Comparison of ENCODE assay signal across 23 cellular contexts in the genomic region with DNA sequence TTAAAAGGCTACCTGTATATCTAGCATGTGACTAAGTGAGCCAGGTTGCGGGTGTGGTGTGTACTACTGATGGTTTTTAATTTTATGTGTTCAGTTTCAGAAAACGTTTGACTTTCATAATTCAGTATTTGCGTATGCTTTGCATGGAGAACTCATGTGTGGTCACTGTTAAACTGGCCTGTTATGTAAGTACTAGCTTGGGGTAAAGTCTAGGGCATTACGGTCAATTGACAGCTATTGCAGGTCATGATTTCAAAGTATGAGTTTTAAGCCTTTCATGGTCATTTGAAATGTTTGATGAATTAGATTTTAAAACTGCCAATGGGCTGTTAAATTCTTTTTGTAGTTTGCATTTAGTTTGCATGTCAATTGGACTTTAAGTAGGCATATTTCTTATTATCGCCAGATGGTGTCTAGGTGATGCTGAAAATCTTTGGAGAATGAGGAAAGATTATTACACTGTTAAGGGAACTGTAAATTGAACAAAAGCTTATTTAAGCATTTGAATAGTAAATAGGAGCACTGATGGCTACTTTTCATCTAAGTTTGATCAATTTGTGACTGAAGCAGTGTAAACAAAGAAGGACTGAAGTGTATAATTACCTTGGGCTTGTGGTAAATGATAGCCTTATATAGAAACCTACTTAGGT.
DNase-seq lines count a peak whose midpoint lies in the region; ATAC-seq, FAIRE-seq and TF ChIP-seq lines count a peak whose summit lies in the region.
"Had no signal": no experiment of that assay in that cellular context is flagged by ENCODE, and none has a peak within 500 bp of the region (broad histone marks: within the 10 kb centered on the region; RNA-seq: fewer than 3 reads in every experiment).

No MANE protein-coding gene starts in this region.

- intact Hi-C loops in kidney (cut with DNase I): no loop called here

- POLR2A ChIA-PET in A549 (lab: Yijun Ruan, JAX): no interaction called here

- no peak for DNase-seq in A549 (ENCODE audit: low read depth in 1 of 2, low spot score in 1 of 2)
- peak; percentile 44 for DNase-seq in NCI-H1105 (lab: John Stamatoyannopoulos, UW)
- peak; percentile 23 to 25 for DNase-seq in NCI-H1930 (lab: John Stamatoyannopoulos, UW)
- no peak for DNase-seq in astrocyte (ENCODE audit: low read depth)
- DNase-seq in activated CD8-positive, alpha-beta memory T cell treated with anti-CD3 and anti-CD28 coated beads, Interleukin-2, amount 10 ng/mL, durations not matched to agents 7 days and 5 days: no peak
- no peak for DNase-seq in D341Med (ENCODE audit: low spot score)
- no peak for DNase-seq in kidney
- DNase-seq: AML-193; CD4-positive, alpha-beta T cell; DMS 273 treated with DMSO at 0.1 percent for 48 hours; DMS79; EL; GDM1; Kasumi-1; NCI-H187 treated with DMSO at 0.1 percent for 48 hours; NCI-H2107; SK-N-SH; T-helper 17 cell had no signal

- CTCF ChIA-PET in A549 (lab: Yijun Ruan, JAX): no interaction called here
- CTCF ChIA-PET in activated CD8-positive, alpha-beta memory T cell treated with anti-CD3 and anti-CD28 coated beads, Interleukin-2, amount 10 ng/mL, durations not matched to agents 7 days and 5 days (lab: Charles Lee): no interaction called here

- H3K36me3 Mint-ChIP-seq in astrocyte (ENCODE audit: low read depth, unreplicated experiment): no peaks in the 10 kb centered on the region
- no peaks in the 10 kb centered on the region for H3K36me3 Mint-ChIP-seq in activated CD8-positive, alpha-beta memory T cell treated with anti-CD3 and anti-CD28 coated beads, Interleukin-2, amount 10 ng/mL, durations not matched to agents 7 days and 5 days

- H3K4me3 ChIP-seq in A549: no peak overlapping the region
- no peak overlapping the region for H3K4me3 ChIP-seq in astrocyte (ENCODE audit: insufficient read depth, low read depth, low read length)
- no peak overlapping the region for H3K4me3 ChIP-seq in kidney (ENCODE audit: low read length in 2 of 2)
- H3K4me3 ChIP-seq: BLaER1 treated with 17β-estradiol and CSF1 and Interleukin-3, amounts not matched to agents 10 nM and 100 nM; GM12878; K562 had no signal

- H3K27me3 Mint-ChIP-seq in astrocyte (ENCODE audit: low read depth, unreplicated experiment): no peaks in the 10 kb centered on the region
- H3K27me3 Mint-ChIP-seq in activated CD8-positive, alpha-beta memory T cell treated with anti-CD3 and anti-CD28 coated beads, Interleukin-2, amount 10 ng/mL, durations not matched to agents 7 days and 5 days: no peaks in the 10 kb centered on the region
- H3K27me3 Mint-ChIP-seq: CD4-positive, alpha-beta T cell; T-helper 17 cell had no signal

- no peaks in the 10 kb centered on the region for H3K79me2 ChIP-seq in astrocyte (ENCODE audit: insufficient read depth, low read length)

- H3K9me3 Mint-ChIP-seq in astrocyte (ENCODE audit: unreplicated experiment): no peaks in the 10 kb centered on the region
- no peaks in the 10 kb centered on the region for H3K9me3 Mint-ChIP-seq in activated CD8-positive, alpha-beta memory T cell treated with anti-CD3 and anti-CD28 coated beads, Interleukin-2, amount 10 ng/mL, durations not matched to agents 7 days and 5 days (ENCODE audit: low read depth)

- H4K20me1 ChIP-seq in astrocyte (ENCODE audit: insufficient read depth, low read length): no peaks in the 10 kb centered on the region
- H4K20me1 ChIP-seq: BLaER1 treated with 17β-estradiol and CSF1 and Interleukin-3, amounts not matched to agents 10 nM and 100 nM had no signal

- H3K4me3 Mint-ChIP-seq in astrocyte (ENCODE audit: unreplicated experiment): no peak overlapping the region
- no peak overlapping the region for H3K4me3 Mint-ChIP-seq in activated CD8-positive, alpha-beta memory T cell treated with anti-CD3 and anti-CD28 coated beads, Interleukin-2, amount 10 ng/mL, durations not matched to agents 7 days and 5 days
- H3K4me3 Mint-ChIP-seq: CD4-positive, alpha-beta T cell; T-helper 17 cell had no signal

- no peak for TF ChIP-seq POLR2A in A549 (IDR thresholded peaks at IDR 0.05; ENCODE audit: low read length)

- ATAC-seq in A549: no peak
- no peak for ATAC-seq in activated CD8-positive, alpha-beta memory T cell treated with anti-CD3 and anti-CD28 coated beads, Interleukin-2, amount 10 ng/mL, durations not matched to agents 7 days and 5 days
- ATAC-seq in GM18517 (IDR thresholded peaks at IDR 0.05; ENCODE audit: unreplicated experiment): no peak
- ATAC-seq: GM12878, K562, T-helper 17 cell had no signal

- TF ChIP-seq CTCF in A549 (IDR thresholded peaks at IDR 0.05): no peak
- TF ChIP-seq CTCF in astrocyte (IDR thresholded peaks at IDR 0.05; ENCODE audit: insufficient read depth, low read depth, low read length): no peak
- no peak for TF ChIP-seq CTCF in kidney (IDR thresholded peaks at IDR 0.05; ENCODE audit: borderline replicate concordance, extremely low read depth, insufficient read depth)

- 65% methylated on average over 5 of the region's 5 CpGs for WGBS in A549 (ENCODE audit: missing lambda C conversion rate)

- H3K4me2 ChIP-seq in A549 (no peak overlapping the region), astrocyte (ENCODE audit: low read length) (no peak overlapping the region)
- H3K4me2 ChIP-seq: BLaER1 treated with 17β-estradiol and CSF1 and Interleukin-3, amounts not matched to agents 10 nM and 100 nM; SK-N-SH had no signal

- no peak overlapping the region for H3K9ac ChIP-seq in astrocyte (ENCODE audit: low read length)
- no peak overlapping the region for H3K9ac ChIP-seq in kidney (ENCODE audit: low read length in 2 of 2)
- H3K9ac ChIP-seq: BLaER1 treated with 17β-estradiol and CSF1 and Interleukin-3, amounts not matched to agents 10 nM and 100 nM; SK-N-SH had no signal

- no peak overlapping the region for H2AFZ ChIP-seq in astrocyte (ENCODE audit: low read depth, low read length)

- H3K36me3 ChIP-seq in astrocyte (ENCODE audit: insufficient read depth, low read length): no peaks in the 10 kb centered on the region
- H3K36me3 ChIP-seq in kidney (ENCODE audit: control insufficient read depth in 1 of 2, insufficient read depth in 2 of 2, low read length in 2 of 2): no peaks in the 10 kb centered on the region
- H3K36me3 ChIP-seq: BLaER1 treated with 17β-estradiol and CSF1 and Interleukin-3, amounts not matched to agents 10 nM and 100 nM had no signal

- no peak overlapping the region for H3K27ac Mint-ChIP-seq in astrocyte (ENCODE audit: unreplicated experiment)
- no peak overlapping the region for H3K27ac Mint-ChIP-seq in activated CD8-positive, alpha-beta memory T cell treated with anti-CD3 and anti-CD28 coated beads, Interleukin-2, amount 10 ng/mL, durations not matched to agents 7 days and 5 days
- H3K27ac Mint-ChIP-seq: CD4-positive, alpha-beta T cell; T-helper 17 cell had no signal

- no peak for TF ChIP-seq RAD21 in A549 (conservative IDR thresholded peaks at IDR 0.05 in 1 of 2, IDR thresholded peaks at IDR 0.05 in 1 of 2)

- H3K4me1 ChIP-seq in A549: no peaks in the 10 kb centered on the region
- no peaks in the 10 kb centered on the region for H3K4me1 ChIP-seq in astrocyte (ENCODE audit: insufficient read depth, low read length)
- no peaks in the 10 kb centered on the region for H3K4me1 ChIP-seq in kidney (ENCODE audit: control insufficient read depth in 1 of 2, insufficient read depth in 1 of 2, low read depth in 1 of 2, low read length in 2 of 2)
- H3K4me1 ChIP-seq: BLaER1 treated with 17β-estradiol and CSF1 and Interleukin-3, amounts not matched to agents 10 nM and 100 nM had no signal

- H3K27me3 ChIP-seq in astrocyte (ENCODE audit: insufficient read depth, low read length): no peaks in the 10 kb centered on the region

- H3K27ac ChIP-seq in A549 (no peak overlapping the region), astrocyte (ENCODE audit: low read depth, low read length) (no peak overlapping the region), kidney (ENCODE audit: low read depth in 2 of 2, low read length in 2 of 2) (no peak overlapping the region)
- H3K27ac ChIP-seq: BLaER1 treated with 17β-estradiol and CSF1 and Interleukin-3, amounts not matched to agents 10 nM and 100 nM had no signal

- no peak for TF ChIP-seq EP300 in A549 (IDR thresholded peaks at IDR 0.05)

- FAIRE-seq in A549 (lab: Jason Lieb, UNC) (peak; percentile 70), astrocyte (lab: Jason Lieb, UNC) (peak; percentile 87), kidney (lab: Jason Lieb, UNC) (no peak)
- FAIRE-seq: GM12878, K562, RCC 7860 had no signal

- H3K9me3 ChIP-seq in A549 (no peaks in the 10 kb centered on the region), astrocyte (ENCODE audit: insufficient read depth, low read depth, low read length) (no peaks in the 10 kb centered on the region), kidney (ENCODE audit: control insufficient read depth in 1 of 2, low read length in 2 of 2) (no peaks in the 10 kb centered on the region)
- H3K9me3 ChIP-seq: BLaER1 treated with 17β-estradiol and CSF1 and Interleukin-3, amounts not matched to agents 10 nM and 100 nM; SK-N-SH had no signal

- no peaks in the 10 kb centered on the region for H3K4me1 Mint-ChIP-seq in astrocyte (ENCODE audit: low read depth, unreplicated experiment)
- H3K4me1 Mint-ChIP-seq in activated CD8-positive, alpha-beta memory T cell treated with anti-CD3 and anti-CD28 coated beads, Interleukin-2, amount 10 ng/mL, durations not matched to agents 7 days and 5 days: no peaks in the 10 kb centered on the region
- H3K4me1 Mint-ChIP-seq: T-helper 17 cell had no signal

TF ChIP-seq in A549, 52 proteins besides CTCF, POLR2A, EP300 and RAD21 (continues in another document):
- TF ChIP-seq HEYL (CRISPR knock-in tag; IDR thresholded peaks at IDR 0.05) (no peak), RARB (CRISPR knock-in tag; IDR thresholded peaks at IDR 0.05) (no peak), MAZ (IDR thresholded peaks at IDR 0.05; ENCODE audit: borderline replicate concordance, low read depth, low read length) (no peak), USF2 (IDR thresholded peaks at IDR 0.05) (no peak), NR3C1 (IDR thresholded peaks at IDR 0.05) (no peak), MAX (IDR thresholded peaks at IDR 0.05) (no peak), ZFP36 (IDR thresholded peaks at IDR 0.05; ENCODE audit: borderline replicate concordance, partially characterized antibody) (no peak), RFX5 (IDR thresholded peaks at IDR 0.05) (no peak)

Comparison
In these comparisons a context has a peak if more than half of its experiments do, and no peak if none do; other contexts are left out.
1. DNase-seq: peak in NCI-H1105 (single experiment) and NCI-H1930 (2 of 2); none in A549 (0 of 2), astrocyte (single experiment), activated CD8-positive, alpha-beta memory T cell treated with anti-CD3 and anti-CD28 coated beads, Interleukin-2, amount 10 ng/mL, durations not matched to agents 7 days and 5 days (single experiment), D341Med (single experiment) and kidney (single experiment).